In the genomic region with DNA sequence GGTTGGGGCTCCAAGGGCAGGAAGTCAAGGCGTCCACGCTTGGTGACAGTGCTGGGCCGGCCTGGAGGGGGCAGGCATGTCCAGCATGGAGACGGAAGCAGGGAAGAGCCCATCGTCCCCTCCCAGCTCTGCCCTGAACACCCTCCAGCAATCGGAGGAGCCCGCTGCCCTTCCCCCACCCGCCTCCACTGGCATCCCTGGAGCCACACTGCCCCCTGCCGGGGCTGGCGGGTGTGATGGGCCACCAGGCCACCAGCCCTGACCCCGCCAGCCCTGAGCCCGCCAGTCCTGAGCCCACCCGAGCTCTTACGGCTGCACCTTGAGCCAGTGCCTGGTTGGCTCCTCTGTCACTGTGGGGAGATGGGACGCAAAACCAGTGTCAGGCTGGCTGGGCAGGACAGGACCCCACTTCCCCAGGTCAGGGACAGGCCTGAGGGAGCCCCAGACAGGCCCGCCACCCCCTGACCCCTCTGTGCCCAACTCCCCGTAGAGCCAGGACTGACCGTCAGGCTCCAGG, we compare ENCODE assay signal across 8 cellular contexts. TPM values are rescaled to one million over a fixed set of nuclear protein-coding genes. Genes with fewer than 3 reads are reported as not detected.
DNase-seq lines count a peak whose midpoint lies in the region; ATAC-seq lines count a peak whose summit lies in the region.

No MANE protein-coding gene starts in this region.

- ATAC-seq in Right ventricle myocardium superior (ENCODE audit: poor library complexity) (peak; percentile 80), GM19328 (IDR thresholded peaks at IDR 0.05; ENCODE audit: unreplicated experiment) (no peak)

- no peak overlapping the region for H3K4me3 Mint-ChIP-seq in activated naive CD4-positive, alpha-beta T cell treated with anti-CD3 and anti-CD28 coated beads for 36 hours

- CTCF ChIA-PET in activated naive CD4-positive, alpha-beta T cell treated with anti-CD3 and anti-CD28 coated beads for 36 hours (lab: Charles Lee): interaction anchor here (0.6 to 1.6 kb wide), 13 partner anchors 11 to 430 kb away, joined by 3 to 10 read pairs (median 3); a partner anchor contains a TSS

- H3K27ac Mint-ChIP-seq in activated naive CD4-positive, alpha-beta T cell treated with anti-CD3 and anti-CD28 coated beads for 36 hours: no peak overlapping the region

- intact Hi-C loops in activated naive CD4-positive, alpha-beta T cell treated with anti-CD3 and anti-CD28 coated beads for 36 hours (cut with micrococcal nuclease): loop anchor here (1.0 kb wide), 2 partner anchors 225 to 355 kb away; no protein-coding TSS in a partner anchor
- intact Hi-C loops in Right ventricle myocardium superior (cut with DNase I) (loop anchor here (5.0 kb wide), 1 partner anchor 425 kb away; no protein-coding TSS in a partner anchor), posterior cingulate gyrus (cut with DNase I) (loop anchor here (2.0 to 5.0 kb wide), 2 partner anchors 225 to 430 kb away; no protein-coding TSS in a partner anchor)

- peaks cover 3% of the 10 kb centered on the region for H3K27me3 Mint-ChIP-seq in activated naive CD4-positive, alpha-beta T cell treated with anti-CD3 and anti-CD28 coated beads for 36 hours (ENCODE audit: low read depth)

- H3K4me1 Mint-ChIP-seq in activated naive CD4-positive, alpha-beta T cell treated with anti-CD3 and anti-CD28 coated beads for 36 hours (ENCODE audit: low read depth): peaks cover 9% of the 10 kb centered on the region

- H3K9me3 Mint-ChIP-seq in activated naive CD4-positive, alpha-beta T cell treated with anti-CD3 and anti-CD28 coated beads for 36 hours: no peaks in the 10 kb centered on the region

- DNase-seq in Daoy (ENCODE audit: low read depth) (peak; percentile 83), LoVo (ENCODE audit: low spot score) (peak; percentile 43), SKM-1 (lab: John Stamatoyannopoulos, UW; ENCODE audit: unreplicated experiment) (peak; percentile 52), Right ventricle myocardium superior (peak; percentile 90), posterior cingulate gyrus (peak; percentile 66 to 97 (median 82)), ureter (ENCODE audit: low spot score) (peak; percentile 85)
- peak; percentile 88 for DNase-seq in activated naive CD4-positive, alpha-beta T cell treated with anti-CD3 and anti-CD28 coated beads for 36 hours

- H3K36me3 Mint-ChIP-seq in activated naive CD4-positive, alpha-beta T cell treated with anti-CD3 and anti-CD28 coated beads for 36 hours (ENCODE audit: low read depth): no peaks in the 10 kb centered on the region

RNA-seq across cellular contexts. Expression of a gene that starts 4.1 kb away (rescaled TPM):
- total RNA-seq in Daoy (2014; rRNA removed; shearing (Covaris generic)): not detected in 2 replicates
- not detected for total RNA-seq in activated naive CD4-positive, alpha-beta T cell treated with anti-CD3 and anti-CD28 coated beads for 36 hours
- not detected for total RNA-seq in Right ventricle myocardium superior
- total RNA-seq in ureter: not detected

RNA-seq across cellular contexts. Expression of a gene that starts 32.9 kb away (rescaled TPM):
- not detected in 2 replicates for total RNA-seq in Daoy (2014; rRNA removed; shearing (Covaris generic))
- under 1 TPM; 0.31 to 0.64 TPM for total RNA-seq in activated naive CD4-positive, alpha-beta T cell treated with anti-CD3 and anti-CD28 coated beads for 36 hours
- total RNA-seq in Right ventricle myocardium superior (not detected), ureter (2.5 TPM)

RNA-seq across cellular contexts. Expression of a gene that starts 50.0 kb away (rescaled TPM):
- total RNA-seq in Daoy (2014; rRNA removed; shearing (Covaris generic)): 3.4 TPM in 2 replicates
- total RNA-seq in activated naive CD4-positive, alpha-beta T cell treated with anti-CD3 and anti-CD28 coated beads for 36 hours: 1 to 10 TPM; 3.5 to 3.6 TPM
- total RNA-seq in Right ventricle myocardium superior (9.9 TPM), ureter (10.0 TPM)
